1 cellular context compared by ENCODE assay signal in genomic region chr19:38012290-38012689, GRCh38.
TF ChIP-seq lines count a peak whose summit lies in the region.

No MANE protein-coding gene starts in this region.

TF ChIP-seq in GM23338, 12 proteins besides CTCF, POLR2A, EP300 and RAD21 (continued from another document):
- TF ChIP-seq, protein P1, sequence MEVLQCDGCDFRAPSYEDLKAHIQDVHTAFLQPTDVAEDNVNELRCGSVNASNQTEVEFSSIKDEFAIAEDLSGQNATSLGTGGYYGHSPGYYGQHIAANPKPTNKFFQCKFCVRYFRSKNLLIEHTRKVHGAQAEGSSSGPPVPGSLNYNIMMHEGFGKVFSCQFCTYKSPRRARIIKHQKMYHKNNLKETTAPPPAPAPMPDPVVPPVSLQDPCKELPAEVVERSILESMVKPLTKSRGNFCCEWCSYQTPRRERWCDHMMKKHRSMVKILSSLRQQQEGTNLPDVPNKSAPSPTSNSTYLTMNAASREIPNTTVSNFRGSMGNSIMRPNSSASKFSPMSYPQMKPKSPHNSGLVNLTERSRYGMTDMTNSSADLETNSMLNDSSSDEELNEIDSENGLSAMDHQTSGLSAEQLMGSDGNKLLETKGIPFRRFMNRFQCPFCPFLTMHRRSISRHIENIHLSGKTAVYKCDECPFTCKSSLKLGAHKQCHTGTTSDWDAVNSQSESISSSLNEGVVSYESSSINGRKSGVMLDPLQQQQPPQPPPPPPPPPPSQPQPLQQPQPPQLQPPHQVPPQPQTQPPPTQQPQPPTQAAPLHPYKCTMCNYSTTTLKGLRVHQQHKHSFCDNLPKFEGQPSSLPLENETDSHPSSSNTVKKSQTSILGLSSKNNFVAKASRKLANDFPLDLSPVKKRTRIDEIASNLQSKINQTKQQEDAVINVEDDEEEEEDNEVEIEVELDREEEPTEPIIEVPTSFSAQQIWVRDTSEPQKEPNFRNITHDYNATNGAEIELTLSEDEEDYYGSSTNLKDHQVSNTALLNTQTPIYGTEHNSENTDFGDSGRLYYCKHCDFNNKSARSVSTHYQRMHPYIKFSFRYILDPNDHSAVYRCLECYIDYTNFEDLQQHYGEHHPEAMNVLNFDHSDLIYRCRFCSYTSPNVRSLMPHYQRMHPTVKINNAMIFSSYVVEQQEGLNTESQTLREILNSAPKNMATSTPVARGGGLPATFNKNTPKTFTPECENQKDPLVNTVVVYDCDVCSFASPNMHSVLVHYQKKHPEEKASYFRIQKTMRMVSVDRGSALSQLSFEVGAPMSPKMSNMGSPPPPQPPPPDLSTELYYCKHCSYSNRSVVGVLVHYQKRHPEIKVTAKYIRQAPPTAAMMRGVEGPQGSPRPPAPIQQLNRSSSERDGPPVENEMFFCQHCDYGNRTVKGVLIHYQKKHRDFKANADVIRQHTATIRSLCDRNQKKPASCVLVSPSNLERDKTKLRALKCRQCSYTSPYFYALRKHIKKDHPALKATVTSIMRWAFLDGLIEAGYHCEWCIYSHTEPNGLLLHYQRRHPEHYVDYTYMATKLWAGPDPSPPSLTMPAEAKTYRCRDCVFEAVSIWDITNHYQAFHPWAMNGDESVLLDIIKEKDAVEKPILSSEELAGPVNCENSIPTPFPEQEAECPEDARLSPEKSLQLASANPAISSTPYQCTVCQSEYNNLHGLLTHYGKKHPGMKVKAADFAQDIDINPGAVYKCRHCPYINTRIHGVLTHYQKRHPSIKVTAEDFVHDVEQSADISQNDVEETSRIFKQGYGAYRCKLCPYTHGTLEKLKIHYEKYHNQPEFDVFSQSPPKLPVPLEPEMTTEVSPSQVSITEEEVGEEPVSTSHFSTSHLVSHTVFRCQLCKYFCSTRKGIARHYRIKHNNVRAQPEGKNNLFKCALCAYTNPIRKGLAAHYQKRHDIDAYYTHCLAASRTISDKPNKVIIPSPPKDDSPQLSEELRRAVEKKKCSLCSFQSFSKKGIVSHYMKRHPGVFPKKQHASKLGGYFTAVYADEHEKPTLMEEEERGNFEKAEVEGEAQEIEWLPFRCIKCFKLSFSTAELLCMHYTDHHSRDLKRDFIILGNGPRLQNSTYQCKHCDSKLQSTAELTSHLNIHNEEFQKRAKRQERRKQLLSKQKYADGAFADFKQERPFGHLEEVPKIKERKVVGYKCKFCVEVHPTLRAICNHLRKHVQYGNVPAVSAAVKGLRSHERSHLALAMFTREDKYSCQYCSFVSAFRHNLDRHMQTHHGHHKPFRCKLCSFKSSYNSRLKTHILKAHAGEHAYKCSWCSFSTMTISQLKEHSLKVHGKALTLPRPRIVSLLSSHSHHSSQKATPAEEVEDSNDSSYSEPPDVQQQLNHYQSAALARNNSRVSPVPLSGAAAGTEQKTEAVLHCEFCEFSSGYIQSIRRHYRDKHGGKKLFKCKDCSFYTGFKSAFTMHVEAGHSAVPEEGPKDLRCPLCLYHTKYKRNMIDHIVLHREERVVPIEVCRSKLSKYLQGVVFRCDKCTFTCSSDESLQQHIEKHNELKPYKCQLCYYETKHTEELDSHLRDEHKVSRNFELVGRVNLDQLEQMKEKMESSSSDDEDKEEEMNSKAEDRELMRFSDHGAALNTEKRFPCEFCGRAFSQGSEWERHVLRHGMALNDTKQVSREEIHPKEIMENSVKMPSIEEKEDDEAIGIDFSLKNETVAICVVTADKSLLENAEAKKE (CRISPR knock-in tag; IDR thresholded peaks at IDR 0.05), result no peak
- TF ChIP-seq CREB1 (CRISPR knock-in tag; IDR thresholded peaks at IDR 0.05; ENCODE audit: low read depth) (no peak), ZNF114 (CRISPR knock-in tag; IDR thresholded peaks at IDR 0.05) (no peak), EZH2phosphoT487 (IDR thresholded peaks at IDR 0.05; ENCODE audit: unreplicated experiment) (no peak), POLR2AphosphoS5 (IDR thresholded peaks at IDR 0.05; ENCODE audit: low read depth) (no peak), ETS1 (IDR thresholded peaks at IDR 0.05) (no peak), JUNB (IDR thresholded peaks at IDR 0.05; ENCODE audit: unreplicated experiment) (no peak), NANOG (IDR thresholded peaks at IDR 0.05; ENCODE audit: borderline replicate concordance) (no peak), STAT1 (IDR thresholded peaks at IDR 0.05; ENCODE audit: unreplicated experiment) (no peak), ZNF331 (CRISPR knock-in tag; IDR thresholded peaks at IDR 0.05; ENCODE audit: low read depth) (no peak)
